Comparison of ENCODE assay signal across 23 cellular contexts in the genomic region with DNA sequence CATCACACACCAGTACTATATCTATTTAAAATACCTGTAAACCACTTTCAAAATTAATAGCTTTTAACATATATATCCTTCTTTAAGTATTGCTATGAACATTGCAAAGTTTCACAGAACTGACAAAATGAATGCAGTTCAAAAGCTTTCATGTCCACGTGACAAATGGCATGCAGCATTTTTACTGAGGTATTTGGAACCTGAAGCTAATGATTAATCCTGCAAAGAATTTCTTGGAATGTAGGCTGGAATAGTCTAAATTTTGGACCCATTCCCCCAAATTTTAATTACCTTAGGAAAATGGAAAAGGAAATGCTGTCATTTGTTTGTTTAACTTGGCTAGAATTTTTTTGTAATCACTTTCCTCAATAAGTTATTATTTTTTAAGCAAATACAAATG.
DNase-seq lines count a peak whose midpoint lies in the region; ATAC-seq, FAIRE-seq and TF ChIP-seq lines count a peak whose summit lies in the region.
"Had no signal": no experiment of that assay in that cellular context is flagged by ENCODE, and none has a peak within 500 bp of the region (broad histone marks: within the 10 kb centered on the region; RNA-seq: fewer than 3 reads in every experiment).

No MANE protein-coding gene starts in this region.

- H3K4me3 ChIP-seq in AG10803 (ENCODE audit: low read length), result no peak overlapping the region
- H3K4me3 ChIP-seq in astrocyte (ENCODE audit: insufficient read depth, low read depth, low read length), result no peak overlapping the region
- H3K4me3 ChIP-seq in neural progenitor cell, result no peak overlapping the region
- H3K4me3 ChIP-seq: SK-N-MC had no signal

- peak; percentile 52 for FAIRE-seq in H54 (lab: Jason Lieb, UNC)
- FAIRE-seq in astrocyte (lab: Jason Lieb, UNC), result no peak
- FAIRE-seq: A204.1, GM12892 had no signal

- H3K36me3 Mint-ChIP-seq in astrocyte (ENCODE audit: low read depth, unreplicated experiment) (no peaks in the 10 kb centered on the region), neural progenitor cell (no peaks in the 10 kb centered on the region)
- H3K36me3 Mint-ChIP-seq: CD4-positive, CD25-positive, alpha-beta regulatory T cell had no signal

- no peak for ATAC-seq in HG03439 (IDR thresholded peaks at IDR 0.05; ENCODE audit: unreplicated experiment)

- H2AFZ ChIP-seq in astrocyte (ENCODE audit: low read depth, low read length) (no peak overlapping the region), neural progenitor cell (replicated peaks) (no peak overlapping the region)

- H3K79me2 ChIP-seq in astrocyte (ENCODE audit: insufficient read depth, low read length) (no peaks in the 10 kb centered on the region), neural progenitor cell (ENCODE audit: low read depth) (no peaks in the 10 kb centered on the region)

- H3K27ac Mint-ChIP-seq in astrocyte (ENCODE audit: unreplicated experiment) (no peak overlapping the region), neural progenitor cell (no peak overlapping the region)
- H3K27ac Mint-ChIP-seq: CD4-positive, CD25-positive, alpha-beta regulatory T cell had no signal

- TF ChIP-seq CTCF in AG10803 (conservative IDR thresholded peaks at IDR 0.05; ENCODE audit: low read length), result no peak
- no peak for TF ChIP-seq CTCF in astrocyte (IDR thresholded peaks at IDR 0.05; ENCODE audit: insufficient read depth, low read depth, low read length)
- TF ChIP-seq CTCF in neural progenitor cell (IDR thresholded peaks at IDR 0.05), result no peak

- no peaks in the 10 kb centered on the region for H3K27me3 Mint-ChIP-seq in astrocyte (ENCODE audit: low read depth, unreplicated experiment)
- no peaks in the 10 kb centered on the region for H3K27me3 Mint-ChIP-seq in neural progenitor cell (ENCODE audit: insufficient read depth, low read depth)
- H3K27me3 Mint-ChIP-seq: CD4-positive, CD25-positive, alpha-beta regulatory T cell had no signal

- H3K27me3 ChIP-seq in astrocyte (ENCODE audit: insufficient read depth, low read length), result no peaks in the 10 kb centered on the region
- H3K27me3 ChIP-seq in neural progenitor cell, result no peaks in the 10 kb centered on the region
- H3K27me3 ChIP-seq: BE2C had no signal

- H3K27ac ChIP-seq in astrocyte (ENCODE audit: low read depth, low read length), result no peak overlapping the region
- H3K27ac ChIP-seq in neural progenitor cell, result no peak overlapping the region
- H3K27ac ChIP-seq: HL-60, RWPE1, SK-N-MC had no signal

- H3F3A ChIP-seq in neural progenitor cell (ENCODE audit: low read depth), result no peaks in the 10 kb centered on the region

- no peak overlapping the region for H3K9ac ChIP-seq in astrocyte (ENCODE audit: low read length)
- no peak overlapping the region for H3K9ac ChIP-seq in neural progenitor cell

- H3K4me2 ChIP-seq in astrocyte (ENCODE audit: low read length), result no peak overlapping the region
- no peak overlapping the region for H3K4me2 ChIP-seq in neural progenitor cell

- TF ChIP-seq POLR2A in H54 (IDR thresholded peaks at IDR 0.05; ENCODE audit: low read depth, low read length), result no peak

- H3K4me1 ChIP-seq in astrocyte (ENCODE audit: insufficient read depth, low read length), result peaks cover 22% of the 10 kb centered on the region
- no peaks in the 10 kb centered on the region for H3K4me1 ChIP-seq in neural progenitor cell
- H3K4me1 ChIP-seq: BE2C had no signal

- H4K20me1 ChIP-seq in astrocyte (ENCODE audit: insufficient read depth, low read length) (no peaks in the 10 kb centered on the region), neural progenitor cell (ENCODE audit: low read depth) (no peaks in the 10 kb centered on the region)

- no peaks in the 10 kb centered on the region for H3K36me3 ChIP-seq in astrocyte (ENCODE audit: insufficient read depth, low read length)
- no peaks in the 10 kb centered on the region for H3K36me3 ChIP-seq in neural progenitor cell
- H3K36me3 ChIP-seq: BE2C had no signal

- H3K9me3 ChIP-seq in astrocyte (ENCODE audit: insufficient read depth, low read depth, low read length) (no peaks in the 10 kb centered on the region), neural progenitor cell (ENCODE audit: low read depth) (no peaks in the 10 kb centered on the region)
- H3K9me3 ChIP-seq: BE2C had no signal

- H3K4me1 Mint-ChIP-seq in astrocyte (ENCODE audit: low read depth, unreplicated experiment), result peaks cover 30% of the 10 kb centered on the region
- H3K4me1 Mint-ChIP-seq in neural progenitor cell, result no peaks in the 10 kb centered on the region

- H3K4me3 Mint-ChIP-seq in astrocyte (ENCODE audit: unreplicated experiment) (no peak overlapping the region), neural progenitor cell (no peak overlapping the region)
- H3K4me3 Mint-ChIP-seq: CD4-positive, CD25-positive, alpha-beta regulatory T cell had no signal

- no peaks in the 10 kb centered on the region for H3K9me3 Mint-ChIP-seq in astrocyte (ENCODE audit: unreplicated experiment)
- H3K9me3 Mint-ChIP-seq in neural progenitor cell, result no peaks in the 10 kb centered on the region

- DNase-seq in AG10803 (ENCODE audit: low read depth) (peak; percentile 43), H54 (ENCODE audit: insufficient read length, low spot score) (no peak), astrocyte (ENCODE audit: low read depth) (peak; percentile 68), kidney tubule cell (ENCODE audit: low spot score) (peak; percentile 40), KG1 (lab: John Stamatoyannopoulos, UW) (no peak), neural progenitor cell (ENCODE audit: low spot score) (no peak), NCI-H1694 treated with DMSO at 0.1 percent for 48 hours (lab: John Stamatoyannopoulos, UW) (no peak)
- DNase-seq: BE2C; CD4-positive, CD25-positive, alpha-beta regulatory T cell; COR-L47; DMS79; NCI-H1694; NCI-H2081 treated with DMSO at 0.1 percent for 48 hours; NCI-H2171 treated with DMSO at 0.1 percent for 48 hours; NCI-H524 treated with DMSO at 0.1 percent for 48 hours; NCI-H82; SHP77 treated with DMSO at 0.1 percent for 48 hours had no signal

Comparison
In these comparisons a context has a peak if more than half of its experiments do, and no peak if none do; other contexts are left out.
1. DNase-seq: peak in AG10803 (single experiment), astrocyte (single experiment) and kidney tubule cell (single experiment); none in H54 (single experiment), KG1 (single experiment), neural progenitor cell (single experiment) and NCI-H1694 treated with DMSO at 0.1 percent for 48 hours (single experiment).